In genomic region chr2:71071681-71072398, GRCh38 we compare ENCODE assay signal across 1 cellular context.
TF ChIP-seq lines count a peak whose summit lies in the region.

No MANE protein-coding gene starts in this region.

TF ChIP-seq in endothelial cell of umbilical vein, 7 proteins besides CTCF, POLR2A, EP300 and RAD21:
- TF ChIP-seq MYC (IDR thresholded peaks at IDR 0.05; ENCODE audit: low read depth, low read length) (no peak), EZH2 (IDR thresholded peaks at IDR 0.05; ENCODE audit: borderline replicate concordance, low read depth, low read length, severe bottlenecking) (no peak), POLR2AphosphoS5 (IDR thresholded peaks at IDR 0.05; ENCODE audit: insufficient read depth, low read depth, low read length) (no peak), JUN (IDR thresholded peaks at IDR 0.05; ENCODE audit: borderline replicate concordance, insufficient read depth, insufficient read length, low read depth) (no peak), MAX (IDR thresholded peaks at IDR 0.05; ENCODE audit: insufficient read depth, insufficient read length) (no peak), FOS (IDR thresholded peaks at IDR 0.05; ENCODE audit: borderline replicate concordance, insufficient read depth, low read length) (no peak), GATA2 (IDR thresholded peaks at IDR 0.05; ENCODE audit: insufficient read depth, insufficient read length, low read depth, low read length) (no peak)
